In genomic region chr2:209933499-209934458, GRCh38 we compare ENCODE assay signal across 12 cellular contexts.
DNase-seq lines count a peak whose midpoint lies in the region; ATAC-seq and TF ChIP-seq lines count a peak whose summit lies in the region.
"Had no signal": no experiment of that assay in that cellular context is flagged by ENCODE, and none has a peak within 500 bp of the region (broad histone marks: within the 10 kb centered on the region; RNA-seq: fewer than 3 reads in every experiment).

No MANE protein-coding gene starts in this region.

- peak overlapping the region; percentile 36 for H3K4me3 ChIP-seq in coronary artery

- TF ChIP-seq CTCF in LNCAP (IDR thresholded peaks at IDR 0.05), result peak; percentile 24; the same call in 1 of the 2 replicates
- TF ChIP-seq CTCF in coronary artery (IDR thresholded peaks at IDR 0.05), result no peak

- H3K27ac ChIP-seq in coronary artery, result no peak overlapping the region
- H3K27ac ChIP-seq: C4-2B had no signal

- intact Hi-C loops in posterior vena cava (cut with DNase I), result no loop called here

- no peak for ATAC-seq in HG02610 (IDR thresholded peaks at IDR 0.05; ENCODE audit: unreplicated experiment)
- ATAC-seq: natural killer cell treated with Interleukin-12 subunit alpha and Interleukin-12 subunit beta and Interleukin-15 and Interleukin-18, amount 100 ng/mL, for 72 hours had no signal

- DNase-seq in A172 (ENCODE audit: low spot score) (peak; percentile 74), coronary artery (ENCODE audit: low spot score) (no peak), lung microvascular endothelial cell (ENCODE audit: low read depth in 2 of 2) (peak; percentile 23 to 58), NCI-H526 treated with DMSO at 0.1 percent for 48 hours (lab: John Stamatoyannopoulos, UW) (no peak), posterior vena cava (ENCODE audit: low spot score) (no peak)
- no peak for DNase-seq in stimulated activated naive CD4-positive, alpha-beta T cell (lab: John Stamatoyannopoulos, UW)
- DNase-seq: activated CD4-positive, alpha-beta T cell treated with anti-CD3 and anti-CD28 coated beads, Interleukin-2, amount 10 ng/mL, durations not matched to agents 24 days and 14 days; NCI-H524 treated with DMSO at 0.1 percent for 48 hours had no signal

Comparison
In these comparisons a context has a peak if more than half of its experiments do, and no peak if none do; other contexts are left out.
1. DNase-seq: peak in A172 (single experiment) and lung microvascular endothelial cell (2 of 2); none in coronary artery (single experiment), stimulated activated naive CD4-positive, alpha-beta T cell (0 of 6), NCI-H526 treated with DMSO at 0.1 percent for 48 hours (single experiment) and posterior vena cava (single experiment).